18 cellular contexts compared by ENCODE assay signal in genomic region chr12:128083132-128083729, GRCh38.
"Had no signal": no experiment of that assay in that cellular context is flagged by ENCODE, and none has a peak within 500 bp of the region (broad histone marks: within the 10 kb centered on the region; RNA-seq: fewer than 3 reads in every experiment).

No MANE protein-coding gene starts in this region.

- H3K9me3 ChIP-seq: neutrophil, spleen, testis, transverse colon had no signal

- H3K4me1 ChIP-seq: spleen, transverse colon had no signal

- H3K27me3 ChIP-seq: hepatocyte, neutrophil, spleen, testis, transverse colon had no signal

- H3K4me3 Mint-ChIP-seq: endodermal cell; naive thymus-derived CD4-positive, alpha-beta T cell; stimulated activated naive B cell treated with anti-CD40 and anti-IgM and Interleukin-4, amounts not matched to agents 10 μg/mL and 1 μg/mL and 100 μg/mL, for 72 hours; stimulated activated naive CD8-positive, alpha-beta T cell treated with anti-CD3 and anti-CD28 coated beads, Interleukin-15, amount 100 ng/mL, for 72 hours had no signal

- H3K4me3 ChIP-seq: coronary artery, hepatocyte, spleen, testis, transverse colon had no signal

- ATAC-seq: naive thymus-derived CD4-positive, alpha-beta T cell; sciatic nerve; stimulated activated naive B cell treated with anti-CD40 and anti-IgM and Interleukin-4, amounts not matched to agents 10 μg/mL and 1 μg/mL and 100 μg/mL, for 72 hours; stimulated activated naive CD8-positive, alpha-beta T cell treated with anti-CD3 and anti-CD28 coated beads, Interleukin-15, amount 100 ng/mL, for 72 hours had no signal

- H3K36me3 Mint-ChIP-seq: naive thymus-derived CD4-positive, alpha-beta T cell; stimulated activated naive B cell treated with anti-CD40 and anti-IgM and Interleukin-4, amounts not matched to agents 10 μg/mL and 1 μg/mL and 100 μg/mL, for 72 hours had no signal

- H3K36me3 ChIP-seq: neutrophil, spleen, transverse colon had no signal

- H3K4me1 Mint-ChIP-seq: endodermal cell; naive thymus-derived CD4-positive, alpha-beta T cell; stimulated activated naive B cell treated with anti-CD40 and anti-IgM and Interleukin-4, amounts not matched to agents 10 μg/mL and 1 μg/mL and 100 μg/mL, for 72 hours; stimulated activated naive CD8-positive, alpha-beta T cell treated with anti-CD3 and anti-CD28 coated beads, Interleukin-15, amount 100 ng/mL, for 72 hours had no signal

- H3K27ac Mint-ChIP-seq: endodermal cell; stimulated activated naive B cell treated with anti-CD40 and anti-IgM and Interleukin-4, amounts not matched to agents 10 μg/mL and 1 μg/mL and 100 μg/mL, for 72 hours; stimulated activated naive CD8-positive, alpha-beta T cell treated with anti-CD3 and anti-CD28 coated beads, Interleukin-15, amount 100 ng/mL, for 72 hours had no signal

- DNase-seq: effector CD4-positive, alpha-beta T cell; endodermal cell; erythroblast; foreskin melanocyte; naive thymus-derived CD4-positive, alpha-beta T cell; posterior cingulate gyrus; spleen; stimulated activated CD4-positive, alpha-beta T cell treated with anti-CD3 and anti-CD28 coated beads, Interleukin-15, amount 100 ng/mL, for 24 hours; stimulated activated CD4-positive, alpha-beta T cell treated with anti-CD3 and anti-CD28 coated beads, Interleukin-1b, Interleukin-23, amount 100 ng/mL, for 48 hours; stimulated activated CD4-positive, alpha-beta T cell treated with anti-CD3 and anti-CD28 coated beads, Interleukin-4, amount 100 ng/mL, for 24 hours; stimulated activated naive B cell treated with anti-CD40 and anti-IgM and Interleukin-4, amounts not matched to agents 10 μg/mL and 1 μg/mL and 100 μg/mL, for 72 hours; stimulated activated naive CD8-positive, alpha-beta T cell treated with anti-CD3 and anti-CD28 coated beads, Interleukin-15, amount 100 ng/mL, for 72 hours; testis; transverse colon had no signal

- H3K27me3 Mint-ChIP-seq: stimulated activated naive B cell treated with anti-CD40 and anti-IgM and Interleukin-4, amounts not matched to agents 10 μg/mL and 1 μg/mL and 100 μg/mL, for 72 hours; stimulated activated naive CD8-positive, alpha-beta T cell treated with anti-CD3 and anti-CD28 coated beads, Interleukin-15, amount 100 ng/mL, for 72 hours had no signal

- H3K27ac ChIP-seq: coronary artery, hepatocyte, neutrophil, spleen, testis, transverse colon had no signal
